21 cellular contexts compared by ENCODE assay signal in the genomic region with DNA sequence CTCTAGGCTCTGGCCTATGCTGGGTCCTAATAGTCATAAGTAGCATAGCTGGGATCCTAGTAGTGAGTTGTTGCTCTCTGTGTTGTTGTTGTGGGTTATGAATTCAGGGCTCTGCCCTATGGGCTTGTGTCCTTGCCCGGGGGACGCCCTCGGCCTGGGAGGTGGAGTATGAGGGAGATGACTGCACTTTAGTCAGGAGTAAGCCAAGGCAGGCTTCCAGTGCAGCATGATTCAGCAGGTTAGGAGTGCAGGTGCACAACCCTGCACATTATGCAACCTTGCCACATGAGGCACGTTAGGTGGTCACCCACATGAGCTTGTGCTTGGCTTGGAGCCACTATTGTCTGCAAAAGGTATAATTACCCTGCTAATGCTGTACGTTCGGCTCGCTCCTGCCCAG. TPM values are rescaled to one million over a fixed set of nuclear protein-coding genes. Genes with fewer than 3 reads are reported as not detected.
DNase-seq lines count a peak whose midpoint lies in the region; ATAC-seq and TF ChIP-seq lines count a peak whose summit lies in the region.
"Had no signal": no experiment of that assay in that cellular context is flagged by ENCODE, and none has a peak within 500 bp of the region (broad histone marks: within the 10 kb centered on the region; RNA-seq: fewer than 3 reads in every experiment).

No MANE protein-coding gene starts in this region.

- H3K27me3 Mint-ChIP-seq in activated T-helper 2 cell treated with anti-CD3 and anti-CD28 coated beads, Interferon-gamma antibody, Interleukin-2, Interleukin-4, amounts not matched to agents 10 μg/mL and 5 μg/mL and 100 μg/mL, durations not matched to agents 14 hours and 24 hours and 36 hours (ENCODE audit: low read depth), result peaks cover 2% of the 10 kb centered on the region

- intact Hi-C loops in Right ventricle myocardium inferior (cut with DNase I), result no loop called here
- intact Hi-C loops in left ventricle myocardium superior (cut with micrococcal nuclease), result no loop called here
- intact Hi-C loops in vagina (cut with DNase I), result no loop called here
- intact Hi-C loops in activated T-helper 2 cell treated with anti-CD3 and anti-CD28 coated beads, Interferon-gamma antibody, Interleukin-2, Interleukin-4, amounts not matched to agents 10 μg/mL and 5 μg/mL and 100 μg/mL, durations not matched to agents 14 hours and 24 hours and 36 hours (cut with micrococcal nuclease), result no loop called here

- DNase-seq in Right ventricle myocardium inferior (ENCODE audit: missing footprints) (peak; percentile 46), left ventricle myocardium superior (no peak), RWPE1 (ENCODE audit: low spot score) (peak; percentile 33), glomerular visceral epithelial cell (ENCODE audit: extremely low spot score) (peak; percentile 17), vagina (ENCODE audit: extremely low spot score in 2 of 2) (peak; percentile 71 to 77), AML-193 (lab: John Stamatoyannopoulos, UW) (no peak)
- no peak for DNase-seq in activated T-helper 2 cell treated with anti-CD3 and anti-CD28 coated beads, Interferon-gamma antibody, Interleukin-2, Interleukin-4, amounts not matched to agents 10 μg/mL and 5 μg/mL and 100 μg/mL, durations not matched to agents 14 hours and 24 hours and 36 hours (ENCODE audit: low spot score)
- DNase-seq: activated CD4-positive, alpha-beta T cell treated with anti-CD3 and anti-CD28 coated beads, Interleukin-2, amount 50 U/mL, for 4 hours; activated T-cell treated with anti-CD3 and anti-CD28 coated beads, Interleukin-2, amount 50 U/mL, for 4 hours; CD8-positive, alpha-beta T cell; NCI-H1436 treated with DMSO at 0.1 percent for 48 hours; NCI-H446; SIG-M5; stimulated activated CD4-positive, alpha-beta T cell treated with anti-CD3 and anti-CD28 coated beads, Interleukin-1b, Interleukin-23, amount 100 ng/mL, for 48 hours; stimulated activated naive CD8-positive, alpha-beta T cell treated with anti-CD3 and anti-CD28 coated beads, Interleukin-15, amount 100 ng/mL, for 72 hours had no signal

- H3K4me1 ChIP-seq in vagina, result peaks cover 15% of the 10 kb centered on the region

- POLR2A ChIA-PET in RWPE1 (lab: Yijun Ruan, JAX; ENCODE audit: low non-redundant PET), result no interaction called here

- TF ChIP-seq POLR2A in vagina (IDR thresholded peaks at IDR 0.05), result no peak

- H3K27ac Mint-ChIP-seq in activated T-helper 2 cell treated with anti-CD3 and anti-CD28 coated beads, Interferon-gamma antibody, Interleukin-2, Interleukin-4, amounts not matched to agents 10 μg/mL and 5 μg/mL and 100 μg/mL, durations not matched to agents 14 hours and 24 hours and 36 hours, result no peak overlapping the region
- H3K27ac Mint-ChIP-seq: activated naive CD4-positive, alpha-beta T cell treated with anti-CD3 and anti-CD28 coated beads, Interleukin-2, amount 50 U/mL, for 24 hours; CD8-positive, alpha-beta T cell; stimulated activated naive CD8-positive, alpha-beta T cell treated with anti-CD3 and anti-CD28 coated beads, Interleukin-15, amount 100 ng/mL, for 72 hours; T-helper 1 cell treated with Interleukin-12 subunit alpha and Interleukin-12 subunit beta and Interleukin-4 antibody, amounts not matched to agents 30 μg/mL and 1 μg/mL, for 36 hours had no signal

- CTCF ChIA-PET in RWPE1 (lab: Yijun Ruan, JAX), result no interaction called here

- no peaks in the 10 kb centered on the region for H3K36me3 ChIP-seq in vagina
- H3K36me3 ChIP-seq: upper lobe of left lung had no signal

- H3K9me3 ChIP-seq in vagina, result no peaks in the 10 kb centered on the region

- no peak overlapping the region for H3K4me3 Mint-ChIP-seq in activated T-helper 2 cell treated with anti-CD3 and anti-CD28 coated beads, Interferon-gamma antibody, Interleukin-2, Interleukin-4, amounts not matched to agents 10 μg/mL and 5 μg/mL and 100 μg/mL, durations not matched to agents 14 hours and 24 hours and 36 hours (ENCODE audit: low read depth)
- H3K4me3 Mint-ChIP-seq: activated naive CD4-positive, alpha-beta T cell treated with anti-CD3 and anti-CD28 coated beads, Interleukin-2, amount 50 U/mL, for 24 hours; activated T-cell treated with anti-CD3 and anti-CD28 coated beads, Interleukin-2, amount 50 U/mL, for 4 hours; CD8-positive, alpha-beta T cell; stimulated activated naive CD8-positive, alpha-beta T cell treated with anti-CD3 and anti-CD28 coated beads, Interleukin-15, amount 100 ng/mL, for 72 hours; T-helper 1 cell treated with Interleukin-12 subunit alpha and Interleukin-12 subunit beta and Interleukin-4 antibody, amounts not matched to agents 30 μg/mL and 1 μg/mL, for 36 hours had no signal

- H3K27ac ChIP-seq in RWPE1 (peak overlapping the region; percentile 7; the same call in 1 of the 2 replicates), vagina (no peak overlapping the region)
- H3K27ac ChIP-seq: upper lobe of left lung, VCaP had no signal

- ATAC-seq in Right ventricle myocardium inferior, result no peak
- ATAC-seq in left ventricle myocardium superior, result no peak
- no peak for ATAC-seq in HG03469 (IDR thresholded peaks at IDR 0.05; ENCODE audit: unreplicated experiment)
- ATAC-seq: activated T-cell treated with anti-CD3 and anti-CD28 coated beads, Interleukin-2, amount 50 U/mL, for 4 hours; CD8-positive, alpha-beta T cell; sciatic nerve; stimulated activated naive CD8-positive, alpha-beta T cell treated with anti-CD3 and anti-CD28 coated beads, Interleukin-15, amount 100 ng/mL, for 72 hours had no signal

- no peaks in the 10 kb centered on the region for H3K4me1 Mint-ChIP-seq in activated T-helper 2 cell treated with anti-CD3 and anti-CD28 coated beads, Interferon-gamma antibody, Interleukin-2, Interleukin-4, amounts not matched to agents 10 μg/mL and 5 μg/mL and 100 μg/mL, durations not matched to agents 14 hours and 24 hours and 36 hours (ENCODE audit: low read depth)
- H3K4me1 Mint-ChIP-seq: activated naive CD4-positive, alpha-beta T cell treated with anti-CD3 and anti-CD28 coated beads, Interleukin-2, amount 50 U/mL, for 24 hours; stimulated activated naive CD8-positive, alpha-beta T cell treated with anti-CD3 and anti-CD28 coated beads, Interleukin-15, amount 100 ng/mL, for 72 hours had no signal

- TF ChIP-seq CTCF in RWPE1 (conservative IDR thresholded peaks at IDR 0.05; ENCODE audit: low read depth), result no peak
- TF ChIP-seq CTCF in vagina (IDR thresholded peaks at IDR 0.05), result no peak

- H3K9me3 Mint-ChIP-seq in activated T-helper 2 cell treated with anti-CD3 and anti-CD28 coated beads, Interferon-gamma antibody, Interleukin-2, Interleukin-4, amounts not matched to agents 10 μg/mL and 5 μg/mL and 100 μg/mL, durations not matched to agents 14 hours and 24 hours and 36 hours, result peaks cover 3% of the 10 kb centered on the region
- H3K9me3 Mint-ChIP-seq: activated naive CD4-positive, alpha-beta T cell treated with anti-CD3 and anti-CD28 coated beads, Interleukin-2, amount 50 U/mL, for 24 hours; activated T-cell treated with anti-CD3 and anti-CD28 coated beads, Interleukin-2, amount 50 U/mL, for 4 hours had no signal

- no peak overlapping the region for H3K4me3 ChIP-seq in vagina
- H3K4me3 ChIP-seq: upper lobe of left lung had no signal

- H3K36me3 Mint-ChIP-seq in activated T-helper 2 cell treated with anti-CD3 and anti-CD28 coated beads, Interferon-gamma antibody, Interleukin-2, Interleukin-4, amounts not matched to agents 10 μg/mL and 5 μg/mL and 100 μg/mL, durations not matched to agents 14 hours and 24 hours and 36 hours (ENCODE audit: low read depth), result no peaks in the 10 kb centered on the region
- H3K36me3 Mint-ChIP-seq: activated naive CD4-positive, alpha-beta T cell treated with anti-CD3 and anti-CD28 coated beads, Interleukin-2, amount 50 U/mL, for 24 hours; CD8-positive, alpha-beta T cell had no signal

- H3K27me3 ChIP-seq in vagina, result no peaks in the 10 kb centered on the region
- H3K27me3 ChIP-seq: upper lobe of left lung had no signal

RNA-seq across cellular contexts. Expression of a gene that starts 58.4 kb away (rescaled TPM):
- total RNA-seq in Right ventricle myocardium inferior (11.4 TPM), left ventricle myocardium superior (13.2 TPM), vagina (16.7 TPM)
- not detected in 2 replicates for total RNA-seq in activated T-helper 2 cell treated with anti-CD3 and anti-CD28 coated beads, Interferon-gamma antibody, Interleukin-2, Interleukin-4, amounts not matched to agents 10 μg/mL and 5 μg/mL and 100 μg/mL, durations not matched to agents 14 hours and 24 hours and 36 hours
- total RNA-seq: activated T-cell treated with anti-CD3 and anti-CD28 coated beads, Interleukin-2, amount 50 U/mL, for 4 hours; CD8-positive, alpha-beta T cell had no signal

RNA-seq across cellular contexts. Expression of a gene that starts 59.6 kb away (rescaled TPM):
- total RNA-seq in Right ventricle myocardium inferior, result 3.6 TPM
- total RNA-seq in left ventricle myocardium superior, result 2.0 TPM
- 0.98 TPM for total RNA-seq in vagina
- total RNA-seq in activated T-helper 2 cell treated with anti-CD3 and anti-CD28 coated beads, Interferon-gamma antibody, Interleukin-2, Interleukin-4, amounts not matched to agents 10 μg/mL and 5 μg/mL and 100 μg/mL, durations not matched to agents 14 hours and 24 hours and 36 hours, result not detected in 2 replicates
- total RNA-seq: activated T-cell treated with anti-CD3 and anti-CD28 coated beads, Interleukin-2, amount 50 U/mL, for 4 hours; CD8-positive, alpha-beta T cell had no signal

Comparison
In these comparisons a context has a peak if more than half of its experiments do, and no peak if none do; other contexts are left out.
1. DNase-seq: peak in Right ventricle myocardium inferior (single experiment), RWPE1 (single experiment), glomerular visceral epithelial cell (single experiment) and vagina (2 of 2); none in left ventricle myocardium superior (single experiment), activated T-helper 2 cell treated with anti-CD3 and anti-CD28 coated beads, Interferon-gamma antibody, Interleukin-2, Interleukin-4, amounts not matched to agents 10 μg/mL and 5 μg/mL and 100 μg/mL, durations not matched to agents 14 hours and 24 hours and 36 hours (single experiment) and AML-193 (0 of 2).
2. RNA of a gene that starts 58.4 kb away (total RNA-seq): 16.7 TPM in vagina (single experiment), 13.2 TPM in left ventricle myocardium superior (single experiment) and 11.4 TPM in Right ventricle myocardium inferior (single experiment); not detected in activated T-helper 2 cell treated with anti-CD3 and anti-CD28 coated beads, Interferon-gamma antibody, Interleukin-2, Interleukin-4, amounts not matched to agents 10 μg/mL and 5 μg/mL and 100 μg/mL, durations not matched to agents 14 hours and 24 hours and 36 hours; every median in the first group is over 10 times any median in the second.